ENCODE assay signal across 9 cellular contexts in the genomic region with DNA sequence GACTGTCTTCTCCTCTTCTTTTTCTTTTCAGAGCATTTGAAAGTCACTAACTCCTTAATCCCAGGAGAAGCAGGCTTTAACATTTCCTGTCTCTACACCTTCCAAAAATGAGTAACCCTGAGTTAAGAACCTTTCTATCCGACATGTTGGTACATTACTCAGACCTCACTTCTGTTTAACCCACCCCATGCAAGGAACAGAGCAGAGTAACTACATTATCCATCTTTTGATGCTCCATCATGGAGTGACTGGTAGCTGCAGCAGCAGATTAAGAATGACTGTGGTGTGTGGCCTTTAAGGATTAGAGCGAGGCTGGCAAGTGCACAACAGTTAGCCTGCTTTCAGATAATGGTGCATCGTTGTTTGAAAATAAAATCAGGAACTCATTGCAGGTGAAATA. TPM values are rescaled to one million over a fixed set of nuclear protein-coding genes. Genes with fewer than 3 reads are reported as not detected.
DNase-seq lines count a peak whose midpoint lies in the region; ATAC-seq and TF ChIP-seq lines count a peak whose summit lies in the region.
"Had no signal": no experiment of that assay in that cellular context is flagged by ENCODE, and none has a peak within 500 bp of the region (broad histone marks: within the 10 kb centered on the region; RNA-seq: fewer than 3 reads in every experiment).

No MANE protein-coding gene starts in this region.

- BruUV-seq in mammary epithelial cell (replicated peaks; lab: Mats Ljungman, UMichigan) = no TSS peak

- H3K9me3 ChIP-seq in mammary epithelial cell (replicated peaks; ENCODE audit: insufficient read depth, low read length) (no peaks in the 10 kb centered on the region), aorta (ENCODE audit: control insufficient read depth, low read length) (no peaks in the 10 kb centered on the region)

- DNase-seq in stimulated activated naive CD8-positive, alpha-beta T cell treated with anti-CD3 and anti-CD28 coated beads, Interleukin-15, Interleukin-2, amounts not matched to agents 100 U/mL and 50 U/mL, for 24 hours = no peak
- DNase-seq in mammary epithelial cell (no peak), mesothelial cell of epicardium (ENCODE audit: low spot score in 2 of 2, unreplicated experiment in 2 of 2) (no peak), aorta (no peak), cerebellar nuclear complex (lab: John Stamatoyannopoulos, UW) (no peak), NCI-H446 treated with DMSO at 0.1 percent for 48 hours (lab: John Stamatoyannopoulos, UW) (no peak)
- DNase-seq: activated CD8-positive, alpha-beta T cell treated with anti-CD3 and anti-CD28 coated beads, Interleukin-2, amount 10 ng/mL, durations not matched to agents 7 days and 5 days had no signal

- no peak for ATAC-seq in stimulated activated naive CD8-positive, alpha-beta T cell treated with anti-CD3 and anti-CD28 coated beads, Interleukin-15, Interleukin-2, amounts not matched to agents 100 U/mL and 50 U/mL, for 24 hours
- ATAC-seq in aorta (ENCODE audit: low FRiP score) (no peak), HG03565 (IDR thresholded peaks at IDR 0.05; ENCODE audit: unreplicated experiment) (no peak)
- ATAC-seq: activated CD8-positive, alpha-beta T cell treated with anti-CD3 and anti-CD28 coated beads, Interleukin-2, amount 10 ng/mL, durations not matched to agents 7 days and 5 days had no signal

- WGBS in mammary epithelial cell (ENCODE audit: low coverage, missing lambda C conversion rate) = 3% methylated on average over 3 of the region's 3 CpGs
- 17 to 25% methylated on average over 3 of the region's 3 CpGs for WGBS in aorta, 2 donors

- H3K4me3 ChIP-seq in mammary epithelial cell (replicated peaks in 1 of 3; ENCODE audit: insufficient read depth in 1 of 3, low read depth in 2 of 3, low read length in 3 of 3) (peak overlapping the region; percentile 61 to 85 (median 83)), aorta (ENCODE audit: low read length in 2 of 2) (peak overlapping the region in 1 of 2 donors; percentile 12)

- H3K27me3 Mint-ChIP-seq in stimulated activated naive CD8-positive, alpha-beta T cell treated with anti-CD3 and anti-CD28 coated beads, Interleukin-15, Interleukin-2, amounts not matched to agents 100 ng/mL and 50 ng/mL, for 24 hours = no peaks in the 10 kb centered on the region
- no peaks in the 10 kb centered on the region for H3K27me3 Mint-ChIP-seq in mesothelial cell of epicardium (ENCODE audit: low read depth)

- H3K79me2 ChIP-seq in mammary epithelial cell (ENCODE audit: insufficient read depth, low read length) = peaks cover 70% of the 10 kb centered on the region

- intact Hi-C loops in mammary epithelial cell (cut with micrococcal nuclease) (loop anchor here (2.0 kb wide), 1 partner anchor 39 kb away; no protein-coding TSS in a partner anchor), aorta (cut with DNase I) (loop anchor here (5.0 kb wide), 2 partner anchors 41 to 121 kb away; a partner anchor contains a TSS)

- H3K4me3 Mint-ChIP-seq in stimulated activated naive CD8-positive, alpha-beta T cell treated with anti-CD3 and anti-CD28 coated beads, Interleukin-15, Interleukin-2, amounts not matched to agents 100 ng/mL and 50 ng/mL, for 24 hours = peak overlapping the region; percentile 99
- peak overlapping the region; percentile 81 for H3K4me3 Mint-ChIP-seq in mesothelial cell of epicardium

- no peak overlapping the region for H3K27ac Mint-ChIP-seq in stimulated activated naive CD8-positive, alpha-beta T cell treated with anti-CD3 and anti-CD28 coated beads, Interleukin-15, Interleukin-2, amounts not matched to agents 100 ng/mL and 50 ng/mL, for 24 hours
- peak overlapping the region; percentile 97 for H3K27ac Mint-ChIP-seq in mesothelial cell of epicardium
- H3K27ac Mint-ChIP-seq: activated CD8-positive, alpha-beta T cell treated with anti-CD3 and anti-CD28 coated beads, Interleukin-2, amount 10 ng/mL, durations not matched to agents 7 days and 5 days had no signal

- TF ChIP-seq CTCF in mammary epithelial cell (conservative IDR thresholded peaks at IDR 0.05 in 1 of 2, IDR thresholded peaks at IDR 0.05 in 1 of 2; ENCODE audit: extremely low read depth in 1 of 2, insufficient read depth in 1 of 2, low read depth in 1 of 2, low read length in 2 of 2) (no peak), mesothelial cell of epicardium (IDR thresholded peaks at IDR 0.05; ENCODE audit: unreplicated experiment) (no peak)

- CTCF ChIA-PET in mammary epithelial cell (lab: Charles Lee; ENCODE audit: low non-redundant PET) = no interaction called here

- peaks cover 44% of the 10 kb centered on the region for H3K4me1 Mint-ChIP-seq in stimulated activated naive CD8-positive, alpha-beta T cell treated with anti-CD3 and anti-CD28 coated beads, Interleukin-15, Interleukin-2, amounts not matched to agents 100 ng/mL and 50 ng/mL, for 24 hours (ENCODE audit: low read depth)
- H3K4me1 Mint-ChIP-seq in mesothelial cell of epicardium = peaks cover 66% of the 10 kb centered on the region

- no peak overlapping the region for H2AFZ ChIP-seq in mammary epithelial cell (ENCODE audit: low read depth, low read length)

- H3K4me2 ChIP-seq in mammary epithelial cell (ENCODE audit: insufficient read depth, low read depth, low read length) = peak overlapping the region; percentile 94

- H3K27me3 ChIP-seq in mammary epithelial cell (ENCODE audit: insufficient read depth, low read length) = no peaks in the 10 kb centered on the region
- no peaks in the 10 kb centered on the region for H3K27me3 ChIP-seq in aorta (ENCODE audit: control insufficient read depth in 1 of 2, insufficient read depth in 2 of 2, low read length in 1 of 2)

- in situ Hi-C loops in mammary epithelial cell (cut with MboI; ENCODE audit: low sequenced_read_pairs in 2 of 2) = no loop called here

- no peaks in the 10 kb centered on the region for H3K9me3 Mint-ChIP-seq in stimulated activated naive CD8-positive, alpha-beta T cell treated with anti-CD3 and anti-CD28 coated beads, Interleukin-15, Interleukin-2, amounts not matched to agents 100 ng/mL and 50 ng/mL, for 24 hours
- H3K9me3 Mint-ChIP-seq in mesothelial cell of epicardium = no peaks in the 10 kb centered on the region

- dilution Hi-C loops in mammary epithelial cell (cut with HindIII; ENCODE audit: low sequenced_read_pairs) = no loop called here

- no peaks in the 10 kb centered on the region for H4K20me1 ChIP-seq in mammary epithelial cell (ENCODE audit: insufficient read depth, low read length)

- H3K9ac ChIP-seq in mammary epithelial cell (ENCODE audit: insufficient read depth, low read length) = peak overlapping the region; percentile 98

- H3K36me3 Mint-ChIP-seq in stimulated activated naive CD8-positive, alpha-beta T cell treated with anti-CD3 and anti-CD28 coated beads, Interleukin-15, Interleukin-2, amounts not matched to agents 100 ng/mL and 50 ng/mL, for 24 hours (ENCODE audit: low read depth) = peaks cover 5% of the 10 kb centered on the region
- H3K36me3 Mint-ChIP-seq in mesothelial cell of epicardium = no peaks in the 10 kb centered on the region

- H3K4me1 ChIP-seq in mammary epithelial cell (ENCODE audit: insufficient read depth, low read length) (peaks cover 43% of the 10 kb centered on the region), aorta (ENCODE audit: control insufficient read depth in 1 of 2, insufficient read depth in 2 of 2, low read length in 2 of 2) (peaks cover 5 to 6% of the 10 kb centered on the region in 2 donors)

- H3K27ac ChIP-seq in mammary epithelial cell (ENCODE audit: insufficient read depth, low read depth, low read length) (peak overlapping the region; percentile 97), aorta (ENCODE audit: low read depth in 1 of 2, low read length in 2 of 2) (peak overlapping the region; percentile 96)

- peaks cover 8% of the 10 kb centered on the region for H3K36me3 ChIP-seq in mammary epithelial cell (ENCODE audit: insufficient read depth, low read length)
- no peaks in the 10 kb centered on the region for H3K36me3 ChIP-seq in aorta (ENCODE audit: control insufficient read depth in 1 of 2, insufficient read depth in 2 of 2, low read length in 1 of 2)

RNA-seq across cellular contexts. Expression of a gene that starts 2.0 kb away (rescaled TPM):
- total RNA-seq in mammary epithelial cell (10 to 100 TPM; 65.8 to 82.2 TPM), mesothelial cell of epicardium (29.9 to 32.0 TPM (median 30.5 TPM) in 3 replicates), aorta (10 to 100 TPM; 24.7 to 39.0 TPM)
- polyA plus RNA-seq in mammary epithelial cell (63.3 TPM), aorta (10 to 100 TPM; 12.0 to 12.2 TPM)
- 40.0 TPM for polyA minus RNA-seq in mammary epithelial cell
